13 cellular contexts compared by ENCODE assay signal in the genomic region with DNA sequence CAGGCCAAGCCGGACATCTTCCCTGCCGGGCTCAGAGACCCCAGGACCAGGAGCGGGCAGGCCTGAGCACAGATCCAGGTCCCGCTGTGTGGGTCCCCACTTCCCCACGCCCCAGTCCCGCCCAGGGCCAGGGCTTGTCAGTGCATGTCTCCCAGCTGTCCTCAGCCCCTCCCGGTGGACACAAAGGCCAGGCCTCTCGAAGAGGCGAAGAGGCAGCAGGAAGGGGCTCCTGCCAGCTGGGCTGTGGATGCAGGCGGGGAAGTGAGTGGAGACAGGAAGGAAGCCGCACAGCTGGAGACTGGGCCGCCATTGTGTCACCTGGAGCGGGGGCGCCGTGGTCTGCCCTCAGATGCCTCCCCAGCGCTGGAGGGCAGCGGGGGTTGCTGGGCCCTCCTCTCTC. TPM values are rescaled to one million over a fixed set of nuclear protein-coding genes. Genes with fewer than 3 reads are reported as not detected.
DNase-seq lines count a peak whose midpoint lies in the region; ATAC-seq and TF ChIP-seq lines count a peak whose summit lies in the region.
"Had no signal": no experiment of that assay in that cellular context is flagged by ENCODE, and none has a peak within 500 bp of the region (broad histone marks: within the 10 kb centered on the region; RNA-seq: fewer than 3 reads in every experiment).

No MANE protein-coding gene starts in this region.

- H3K27me3 Mint-ChIP-seq in WTC11 (ENCODE audit: low read depth): no peaks in the 10 kb centered on the region

- DNase-seq in Daoy (ENCODE audit: low read depth): peak; percentile 62
- DNase-seq in NCI-H1092 treated with DMSO at 0.1 percent for 48 hours (lab: John Stamatoyannopoulos, UW): peak; percentile 76
- peak; percentile 55 for DNase-seq in WTC11 (ENCODE audit: low spot score)
- DNase-seq in islet precursor cell: peak; percentile 59
- DNase-seq in NK-92 treated with Interleukin-12 subunit alpha and Interleukin-12 subunit beta, amount 100 ng/mL, for 24 hours (lab: John Stamatoyannopoulos, UW): no peak
- no peak for DNase-seq in Karpas-422
- DNase-seq in NAMALWA (ENCODE audit: low spot score): no peak
- DNase-seq: Calu3, head of caudate nucleus, spleen had no signal

- no peaks in the 10 kb centered on the region for H3K9me2 ChIP-seq in Karpas-422 (replicated peaks; ENCODE audit: insufficient read depth, low read length)

- H3K27ac Mint-ChIP-seq in WTC11: no peak overlapping the region
- H3K27ac Mint-ChIP-seq: stimulated activated memory B cell treated with anti-CD40 and anti-IgM and Interleukin-4, amounts not matched to agents 10 μg/mL and 1 μg/mL and 100 μg/mL, for 72 hours had no signal

- H3K4me1 ChIP-seq in Karpas-422 (ENCODE audit: low read length): no peaks in the 10 kb centered on the region

- no peak overlapping the region for H3K9ac ChIP-seq in Karpas-422 (ENCODE audit: low read length)

- no peak overlapping the region for H3K4me3 ChIP-seq in Karpas-422 (ENCODE audit: low read length)
- H3K4me3 ChIP-seq: spleen had no signal

- H3K9me3 ChIP-seq in Karpas-422 (ENCODE audit: low read length): no peaks in the 10 kb centered on the region
- H3K9me3 ChIP-seq: spleen had no signal

- no peaks in the 10 kb centered on the region for H3K27me3 ChIP-seq in Karpas-422 (ENCODE audit: low read length)

- no peaks in the 10 kb centered on the region for H3K36me3 ChIP-seq in Karpas-422 (ENCODE audit: insufficient read depth, low read length)
- H3K36me3 ChIP-seq: spleen had no signal

- H3K79me2 ChIP-seq in Karpas-422 (ENCODE audit: low read length): no peaks in the 10 kb centered on the region

- H2AFZ ChIP-seq in Karpas-422 (ENCODE audit: low read length): no peak overlapping the region

- no peaks in the 10 kb centered on the region; the same call in 1 of the 2 replicates for H4K20me1 ChIP-seq in Karpas-422 (ENCODE audit: insufficient read depth, low read depth, low read length)

- peak; percentile 33 for ATAC-seq in WTC11
- ATAC-seq in HG03354 (IDR thresholded peaks at IDR 0.05; ENCODE audit: poor library complexity, severe bottlenecking, unreplicated experiment): no peak
- ATAC-seq: stimulated activated memory B cell treated with anti-CD40 and anti-IgM and Interleukin-4, amounts not matched to agents 10 μg/mL and 1 μg/mL and 100 μg/mL, for 72 hours had no signal

- no peak for TF ChIP-seq CTCF in WTC11 (IDR thresholded peaks at IDR 0.05)

- CTCF ChIA-PET in WTC11 (lab: Charles Lee): interaction anchor here (1.0 to 9.8 kb wide), 8 partner anchors 12 to 239 kb away, joined by 3 to 288 read pairs (median 30); no protein-coding TSS in a partner anchor

- POLR2A ChIA-PET in WTC11 (lab: Charles Lee): interaction anchor here (0.6 to 1.9 kb wide), 3 partner anchors 13 to 54 kb away, joined by 3 to 6 read pairs (median 3); no protein-coding TSS in a partner anchor

- H3K36me3 Mint-ChIP-seq in WTC11: no peaks in the 10 kb centered on the region
- H3K36me3 Mint-ChIP-seq: stimulated activated memory B cell treated with anti-CD40 and anti-IgM and Interleukin-4, amounts not matched to agents 10 μg/mL and 1 μg/mL and 100 μg/mL, for 72 hours had no signal

- no peak overlapping the region for H3K27ac ChIP-seq in Karpas-422 (ENCODE audit: low read length)
- H3K27ac ChIP-seq: spleen had no signal

- H3K4me3 Mint-ChIP-seq in WTC11: no peak overlapping the region
- H3K4me3 Mint-ChIP-seq: stimulated activated memory B cell treated with anti-CD40 and anti-IgM and Interleukin-4, amounts not matched to agents 10 μg/mL and 1 μg/mL and 100 μg/mL, for 72 hours had no signal

- peaks cover 31% of the 10 kb centered on the region for H3K4me1 Mint-ChIP-seq in WTC11

- H3K9me3 Mint-ChIP-seq in WTC11: no peaks in the 10 kb centered on the region
- H3K9me3 Mint-ChIP-seq: stimulated activated memory B cell treated with anti-CD40 and anti-IgM and Interleukin-4, amounts not matched to agents 10 μg/mL and 1 μg/mL and 100 μg/mL, for 72 hours had no signal

- no peak overlapping the region for H3K4me2 ChIP-seq in Karpas-422 (ENCODE audit: low read depth, low read length, poor library complexity, severe bottlenecking)

TF ChIP-seq in WTC11, 78 proteins besides CTCF, POLR2A, EP300 and RAD21 (continues in another document):
- TF ChIP-seq TEAD1 (CRISPR knock-in tag; IDR thresholded peaks at IDR 0.05) (no peak), KAT7 (CRISPR knock-in tag; IDR thresholded peaks at IDR 0.05; ENCODE audit: borderline replicate concordance) (no peak), CBFB (CRISPR knock-in tag; IDR thresholded peaks at IDR 0.05; ENCODE audit: low read depth) (no peak), MXD4 (CRISPR knock-in tag; IDR thresholded peaks at IDR 0.05; ENCODE audit: borderline replicate concordance) (no peak), IRF2 (CRISPR knock-in tag; IDR thresholded peaks at IDR 0.05; ENCODE audit: borderline replicate concordance, low read depth) (no peak), NR2C2 (CRISPR knock-in tag; IDR thresholded peaks at IDR 0.05) (no peak), NFE2L1 (CRISPR knock-in tag; IDR thresholded peaks at IDR 0.05) (no peak), SP1 (CRISPR knock-in tag; conservative IDR thresholded peaks at IDR 0.05) (no peak), ZNF121 (CRISPR knock-in tag; IDR thresholded peaks at IDR 0.05) (0 out of 2 replicates have a peak, but pooled peaks have one; percentile 43), ZNF532 (CRISPR knock-in tag; IDR thresholded peaks at IDR 0.05; ENCODE audit: borderline replicate concordance) (no peak), ATF3 (CRISPR knock-in tag; conservative IDR thresholded peaks at IDR 0.05) (no peak), ZNF396 (CRISPR knock-in tag; IDR thresholded peaks at IDR 0.05; ENCODE audit: borderline replicate concordance) (no peak), ZNF232 (CRISPR knock-in tag; IDR thresholded peaks at IDR 0.05) (no peak), RORB (CRISPR knock-in tag; IDR thresholded peaks at IDR 0.05) (no peak), FOXP4 (CRISPR knock-in tag; IDR thresholded peaks at IDR 0.05) (peak; percentile 82), GRHL2 (CRISPR knock-in tag; IDR thresholded peaks at IDR 0.05; ENCODE audit: insufficient replicate concordance, severe bottlenecking) (no peak), FOXP1 (CRISPR knock-in tag; IDR thresholded peaks at IDR 0.05; ENCODE audit: borderline replicate concordance) (no peak; the same call in 1 of the 2 replicates)

RNA-seq across cellular contexts. Expression of gene GRIFIN, which starts 4.8 kb away (rescaled TPM):
- not detected in 2 replicates for total RNA-seq in Daoy (2014; rRNA removed; shearing (Covaris generic))
- not detected in 3 replicates for total RNA-seq in WTC11 (2021)
- not detected in 2 replicates for total RNA-seq in Karpas-422 (2014; rRNA removed; shearing (Covaris generic); ENCODE audit: low replicate concordance)
- total RNA-seq: Calu3, cerebellum, spleen had no signal

RNA-seq across cellular contexts. Expression of gene LFNG, which starts 48.2 kb away (rescaled TPM):
- total RNA-seq in Daoy (2014; rRNA removed; shearing (Covaris generic)): 16.1 and 24.2 TPM in 2 replicates
- total RNA-seq in WTC11 (2021): 24.1 to 29.4 TPM (median 26.5 TPM) in 3 replicates
- 0.07 and 0.19 TPM in 2 replicates for total RNA-seq in Karpas-422 (2014; rRNA removed; shearing (Covaris generic); ENCODE audit: low replicate concordance)

Comparison
In these comparisons a context has a peak if more than half of its experiments do, and no peak if none do; other contexts are left out.
1. DNase-seq: peak in Daoy (single experiment), NCI-H1092 treated with DMSO at 0.1 percent for 48 hours (single experiment), WTC11 (single experiment) and islet precursor cell (single experiment); none in NK-92 treated with Interleukin-12 subunit alpha and Interleukin-12 subunit beta, amount 100 ng/mL, for 24 hours (single experiment), Karpas-422 (single experiment) and NAMALWA (single experiment).
2. RNA of gene LFNG, which starts 48.2 kb away (total RNA-seq): 24.1 to 29.4 TPM in WTC11 and 16.1 to 24.2 TPM in Daoy; 0.07 to 0.19 TPM in Karpas-422; every median in the first group is over 10 times any median in the second.